ENCODE assay signal across 20 cellular contexts in the genomic region with DNA sequence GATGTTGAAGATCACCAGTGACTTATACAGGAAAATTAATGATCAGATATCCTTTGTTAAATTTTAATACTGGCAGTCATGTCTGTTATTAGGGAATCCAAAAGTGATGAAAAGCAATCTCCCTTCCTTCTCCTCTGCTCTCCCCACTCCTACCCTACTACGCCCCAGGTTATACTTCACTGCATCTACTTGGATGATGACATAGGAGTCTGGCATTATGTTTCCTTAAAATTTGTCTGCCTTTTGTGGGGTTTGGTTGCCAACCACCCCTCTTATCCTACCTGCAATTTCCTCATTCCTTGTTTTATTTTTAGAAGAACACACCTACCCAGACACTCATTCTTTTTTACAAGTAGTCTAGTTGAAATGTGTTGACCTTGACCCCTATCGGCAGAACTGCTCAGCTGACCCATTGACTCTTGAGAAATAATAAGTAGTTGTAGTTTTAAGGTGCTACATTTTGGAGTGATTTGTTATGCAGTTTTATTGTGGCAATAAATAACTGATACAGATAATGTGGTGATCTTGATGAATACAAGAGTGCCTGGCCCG. TPM values are rescaled to one million over a fixed set of nuclear protein-coding genes. Genes with fewer than 3 reads are reported as not detected.
DNase-seq lines count a peak whose midpoint lies in the region.
"Had no signal": no experiment of that assay in that cellular context is flagged by ENCODE, and none has a peak within 500 bp of the region (broad histone marks: within the 10 kb centered on the region; RNA-seq: fewer than 3 reads in every experiment).

No MANE protein-coding gene starts in this region.

- DNase-seq in substantia nigra (lab: John Stamatoyannopoulos, UW), result no peak
- DNase-seq in COLO668 (lab: John Stamatoyannopoulos, UW; ENCODE audit: unreplicated experiment), result no peak
- no peak for DNase-seq in activated T-helper 2 cell treated with anti-CD3 and anti-CD28 coated beads, Interferon-gamma antibody, Interleukin-2, Interleukin-4, amounts not matched to agents 10 μg/mL and 5 μg/mL and 100 μg/mL, durations not matched to agents 14 hours and 24 hours and 36 hours (ENCODE audit: low spot score)
- DNase-seq in HuH-7.5 (ENCODE audit: low spot score), result no peak
- DNase-seq in NCI-H2196 (lab: John Stamatoyannopoulos, UW; ENCODE audit: unreplicated experiment), result no peak
- DNase-seq: EL; heart right ventricle; natural killer cell; NCI-H2171 treated with DMSO at 0.1 percent for 48 hours; NCI-H526 treated with DMSO at 0.1 percent for 48 hours; RPMI8226; stimulated activated naive CD8-positive, alpha-beta T cell treated with anti-CD3 and anti-CD28 coated beads, Interleukin-15, Interleukin-2, amounts not matched to agents 100 U/mL and 50 U/mL, for 24 hours had no signal

- peaks cover 65% of the 10 kb centered on the region for H3K36me3 Mint-ChIP-seq in dendritic cell treated with granulocyte-macrophage colony-stimulating factor and Interleukin-4, amounts not matched to agents 40 ng/mL and 50 ng/mL, for 4 days (ENCODE audit: low read depth)
- H3K36me3 Mint-ChIP-seq in activated T-helper 2 cell treated with anti-CD3 and anti-CD28 coated beads, Interferon-gamma antibody, Interleukin-2, Interleukin-4, amounts not matched to agents 10 μg/mL and 5 μg/mL and 100 μg/mL, durations not matched to agents 14 hours and 24 hours and 36 hours (ENCODE audit: low read depth), result no peaks in the 10 kb centered on the region
- H3K36me3 Mint-ChIP-seq: natural killer cell had no signal

- H3K9me3 ChIP-seq in BLaER1 (no peaks in the 10 kb centered on the region), muscle layer of duodenum (ENCODE audit: control insufficient read depth in 1 of 2, low read length in 2 of 2) (no peaks in the 10 kb centered on the region)
- H3K9me3 ChIP-seq: heart right ventricle had no signal

- H3K27ac ChIP-seq in BLaER1 (no peak overlapping the region), muscle layer of duodenum (ENCODE audit: low read length) (peak overlapping the region; percentile 4), substantia nigra (ENCODE audit: low read depth, low read length, poor library complexity, severe bottlenecking) (peak overlapping the region; percentile 96)

- H3K4me1 ChIP-seq in BLaER1 (peaks cover 13% of the 10 kb centered on the region), muscle layer of duodenum (ENCODE audit: control insufficient read depth in 1 of 2, insufficient read depth in 2 of 2, low read length in 2 of 2) (peaks cover 17 to 20% of the 10 kb centered on the region in 2 donors)

- intact Hi-C loops in dendritic cell treated with granulocyte-macrophage colony-stimulating factor and Interleukin-4, amounts not matched to agents 40 ng/mL and 50 ng/mL, for 4 days (cut with micrococcal nuclease), result no loop called here
- intact Hi-C loops in activated T-helper 2 cell treated with anti-CD3 and anti-CD28 coated beads, Interferon-gamma antibody, Interleukin-2, Interleukin-4, amounts not matched to agents 10 μg/mL and 5 μg/mL and 100 μg/mL, durations not matched to agents 14 hours and 24 hours and 36 hours (cut with micrococcal nuclease), result no loop called here

- H3K4me3 ChIP-seq in BLaER1, result no peak overlapping the region
- no peak overlapping the region for H3K4me3 ChIP-seq in muscle layer of duodenum (ENCODE audit: low read depth in 1 of 2, low read length in 2 of 2)
- H3K4me3 ChIP-seq: heart right ventricle had no signal

- H4K20me1 ChIP-seq in BLaER1, result no peaks in the 10 kb centered on the region

- H3K9ac ChIP-seq in BLaER1, result no peak overlapping the region

- H3K27me3 ChIP-seq in BLaER1 (no peaks in the 10 kb centered on the region), muscle layer of duodenum (ENCODE audit: low read depth, low read length) (no peaks in the 10 kb centered on the region)
- H3K27me3 ChIP-seq: heart right ventricle had no signal

- H3K36me3 ChIP-seq in BLaER1 (0 out of 2 replicates have a peak, but pooled peaks cover 5% of the 10 kb centered on the region), muscle layer of duodenum (ENCODE audit: control insufficient read depth in 1 of 2, insufficient read depth in 2 of 2, low read length in 2 of 2) (no peaks in the 10 kb centered on the region)

- H3K27ac Mint-ChIP-seq in dendritic cell treated with granulocyte-macrophage colony-stimulating factor and Interleukin-4, amounts not matched to agents 40 ng/mL and 50 ng/mL, for 4 days, result peak overlapping the region; percentile 0
- H3K27ac Mint-ChIP-seq in activated T-helper 2 cell treated with anti-CD3 and anti-CD28 coated beads, Interferon-gamma antibody, Interleukin-2, Interleukin-4, amounts not matched to agents 10 μg/mL and 5 μg/mL and 100 μg/mL, durations not matched to agents 14 hours and 24 hours and 36 hours, result no peak overlapping the region
- H3K27ac Mint-ChIP-seq: activated naive CD4-positive, alpha-beta T cell treated with anti-CD3 and anti-CD28 coated beads, Interleukin-2, amount 50 U/mL, for 24 hours; natural killer cell had no signal

- peak overlapping the region; percentile 44 for H3K4me2 ChIP-seq in BLaER1

- no peak overlapping the region for H3K4me3 Mint-ChIP-seq in dendritic cell treated with granulocyte-macrophage colony-stimulating factor and Interleukin-4, amounts not matched to agents 40 ng/mL and 50 ng/mL, for 4 days
- no peak overlapping the region for H3K4me3 Mint-ChIP-seq in activated T-helper 2 cell treated with anti-CD3 and anti-CD28 coated beads, Interferon-gamma antibody, Interleukin-2, Interleukin-4, amounts not matched to agents 10 μg/mL and 5 μg/mL and 100 μg/mL, durations not matched to agents 14 hours and 24 hours and 36 hours (ENCODE audit: low read depth)
- H3K4me3 Mint-ChIP-seq: activated naive CD4-positive, alpha-beta T cell treated with anti-CD3 and anti-CD28 coated beads, Interleukin-2, amount 50 U/mL, for 24 hours; natural killer cell had no signal

- H3K27me3 Mint-ChIP-seq in dendritic cell treated with granulocyte-macrophage colony-stimulating factor and Interleukin-4, amounts not matched to agents 40 ng/mL and 50 ng/mL, for 4 days, result no peaks in the 10 kb centered on the region
- H3K27me3 Mint-ChIP-seq in activated T-helper 2 cell treated with anti-CD3 and anti-CD28 coated beads, Interferon-gamma antibody, Interleukin-2, Interleukin-4, amounts not matched to agents 10 μg/mL and 5 μg/mL and 100 μg/mL, durations not matched to agents 14 hours and 24 hours and 36 hours (ENCODE audit: low read depth), result peaks cover 9% of the 10 kb centered on the region
- H3K27me3 Mint-ChIP-seq: activated naive CD4-positive, alpha-beta T cell treated with anti-CD3 and anti-CD28 coated beads, Interleukin-2, amount 50 U/mL, for 24 hours had no signal

- H3K4me1 Mint-ChIP-seq in dendritic cell treated with granulocyte-macrophage colony-stimulating factor and Interleukin-4, amounts not matched to agents 40 ng/mL and 50 ng/mL, for 4 days (ENCODE audit: low read depth), result peaks cover 49% of the 10 kb centered on the region
- H3K4me1 Mint-ChIP-seq in activated T-helper 2 cell treated with anti-CD3 and anti-CD28 coated beads, Interferon-gamma antibody, Interleukin-2, Interleukin-4, amounts not matched to agents 10 μg/mL and 5 μg/mL and 100 μg/mL, durations not matched to agents 14 hours and 24 hours and 36 hours (ENCODE audit: low read depth), result peaks cover under 1% of the 10 kb centered on the region
- H3K4me1 Mint-ChIP-seq: activated naive CD4-positive, alpha-beta T cell treated with anti-CD3 and anti-CD28 coated beads, Interleukin-2, amount 50 U/mL, for 24 hours; natural killer cell had no signal

- H3K9me3 Mint-ChIP-seq in dendritic cell treated with granulocyte-macrophage colony-stimulating factor and Interleukin-4, amounts not matched to agents 40 ng/mL and 50 ng/mL, for 4 days, result no peaks in the 10 kb centered on the region
- H3K9me3 Mint-ChIP-seq in activated T-helper 2 cell treated with anti-CD3 and anti-CD28 coated beads, Interferon-gamma antibody, Interleukin-2, Interleukin-4, amounts not matched to agents 10 μg/mL and 5 μg/mL and 100 μg/mL, durations not matched to agents 14 hours and 24 hours and 36 hours, result no peaks in the 10 kb centered on the region
- H3K9me3 Mint-ChIP-seq: activated naive CD4-positive, alpha-beta T cell treated with anti-CD3 and anti-CD28 coated beads, Interleukin-2, amount 50 U/mL, for 24 hours; natural killer cell had no signal

RNA-seq across cellular contexts. Expression of a gene that starts 5.1 kb away (rescaled TPM):
- total RNA-seq in activated T-helper 2 cell treated with anti-CD3 and anti-CD28 coated beads, Interferon-gamma antibody, Interleukin-2, Interleukin-4, amounts not matched to agents 10 μg/mL and 5 μg/mL and 100 μg/mL, durations not matched to agents 14 hours and 24 hours and 36 hours, result 0.94 and 1.3 TPM in 2 replicates

RNA-seq across cellular contexts. Expression of a gene that starts 10.6 kb away (rescaled TPM):
- not detected in 2 replicates for total RNA-seq in activated T-helper 2 cell treated with anti-CD3 and anti-CD28 coated beads, Interferon-gamma antibody, Interleukin-2, Interleukin-4, amounts not matched to agents 10 μg/mL and 5 μg/mL and 100 μg/mL, durations not matched to agents 14 hours and 24 hours and 36 hours
- total RNA-seq: A673, heart right ventricle, lower leg skin, natural killer cell, posterior vena cava, skeletal muscle tissue had no signal

RNA-seq across cellular contexts. Expression of a gene that starts 38.5 kb away (rescaled TPM):
- 6.2 and 6.8 TPM in 2 replicates for total RNA-seq in activated T-helper 2 cell treated with anti-CD3 and anti-CD28 coated beads, Interferon-gamma antibody, Interleukin-2, Interleukin-4, amounts not matched to agents 10 μg/mL and 5 μg/mL and 100 μg/mL, durations not matched to agents 14 hours and 24 hours and 36 hours
